Comparison of ENCODE assay signal across 28 cellular contexts in genomic region chr9:36213387-36213786, GRCh38. TPM values are rescaled to one million over a fixed set of nuclear protein-coding genes. Genes with fewer than 3 reads are reported as not detected.
DNase-seq lines count a peak whose midpoint lies in the region; ATAC-seq and TF ChIP-seq lines count a peak whose summit lies in the region.
"Had no signal": no experiment of that assay in that cellular context is flagged by ENCODE, and none has a peak within 500 bp of the region (broad histone marks: within the 10 kb centered on the region; RNA-seq: fewer than 3 reads in every experiment).

No MANE protein-coding gene starts in this region.

- H3K36me3 ChIP-seq in HEK293 (ENCODE audit: control insufficient read depth in 2 of 2, insufficient read depth in 1 of 2, low read length in 2 of 2) = peaks cover 6 to 95% of the 10 kb centered on the region in 2 experiments; a peak in 2 of 3 replicates
- H3K36me3 ChIP-seq in osteoblast (ENCODE audit: insufficient read depth, low read length) = peaks cover 91% of the 10 kb centered on the region

- no peak overlapping the region for H3K4me2 ChIP-seq in osteoblast (ENCODE audit: insufficient read depth, low read length)

- no peak overlapping the region for H3K4me3 ChIP-seq in HEK293 (ENCODE audit: low read depth, low read length)
- no peak overlapping the region for H3K4me3 ChIP-seq in osteoblast (ENCODE audit: insufficient read depth, low read length)
- H3K4me3 ChIP-seq: gastroesophageal sphincter, HAP-1, skin epidermis, upper lobe of right lung had no signal

- POLR2A ChIA-PET in HEK293 (lab: Yijun Ruan, JAX) = interaction anchor here (2.2 kb wide), 1 partner anchor 23 kb away, joined by 10 read pairs; the partner anchor contains the start of gene CLTA

- peak overlapping the region; percentile 43 to 93 for H3K27ac Mint-ChIP-seq in activated naive CD4-positive, alpha-beta T cell treated with anti-CD3 and anti-CD28 coated beads, Interleukin-2, amount 50 U/mL, for 72 hours
- H3K27ac Mint-ChIP-seq in activated naive CD4-positive, alpha-beta T cell treated with anti-CD3 and anti-CD28 coated beads for 36 hours = no peak overlapping the region
- peak overlapping the region; percentile 42 for H3K27ac Mint-ChIP-seq in activated T-helper 17 cell treated with anti-CD3 and anti-CD28 coated beads, Interleukin-2, amount 50 U/mL, for 72 hours
- H3K27ac Mint-ChIP-seq: nephron had no signal

- H4K20me1 ChIP-seq in osteoblast (ENCODE audit: insufficient read depth, low read length) = peaks cover 40% of the 10 kb centered on the region

- CTCF ChIA-PET in activated naive CD4-positive, alpha-beta T cell treated with anti-CD3 and anti-CD28 coated beads for 36 hours (lab: Charles Lee) = interaction anchor here (1.5 kb wide), 1 partner anchor 22 kb away, joined by 5 read pairs; the partner anchor contains the start of gene CLTA
- CTCF ChIA-PET in HEK293 (lab: Yijun Ruan, JAX) = no interaction called here

- H3K4me1 ChIP-seq in HEK293 (ENCODE audit: control insufficient read depth, insufficient read depth, low read length) (no peaks in the 10 kb centered on the region), osteoblast (ENCODE audit: insufficient read depth, low read length) (peaks cover 24% of the 10 kb centered on the region)

- H3K36me3 Mint-ChIP-seq in activated naive CD4-positive, alpha-beta T cell treated with anti-CD3 and anti-CD28 coated beads, Interleukin-2, amount 50 U/mL, for 72 hours = peaks cover 5 to 30% of the 10 kb centered on the region in 2 donors
- peaks cover 22% of the 10 kb centered on the region for H3K36me3 Mint-ChIP-seq in activated naive CD4-positive, alpha-beta T cell treated with anti-CD3 and anti-CD28 coated beads for 36 hours (ENCODE audit: low read depth)
- H3K36me3 Mint-ChIP-seq in activated T-helper 17 cell treated with anti-CD3 and anti-CD28 coated beads, Interleukin-2, amount 50 U/mL, for 72 hours (ENCODE audit: low read depth) = peaks cover 99% of the 10 kb centered on the region

- no peaks in the 10 kb centered on the region for H3K9me3 ChIP-seq in HEK293 (ENCODE audit: control insufficient read depth, insufficient read depth, low read depth, low read length)
- no peaks in the 10 kb centered on the region for H3K9me3 ChIP-seq in osteoblast (ENCODE audit: low read depth, low read length)
- H3K9me3 ChIP-seq: gastroesophageal sphincter, HAP-1, upper lobe of right lung had no signal

- no peak overlapping the region for H3K4me3 Mint-ChIP-seq in activated naive CD4-positive, alpha-beta T cell treated with anti-CD3 and anti-CD28 coated beads for 36 hours
- H3K4me3 Mint-ChIP-seq in activated T-helper 17 cell treated with anti-CD3 and anti-CD28 coated beads, Interleukin-2, amount 50 U/mL, for 72 hours = no peak overlapping the region
- H3K4me3 Mint-ChIP-seq: nephron, T-cell had no signal

- H2AFZ ChIP-seq in osteoblast (ENCODE audit: low read length) = no peak overlapping the region

- H3K9me3 Mint-ChIP-seq in activated naive CD4-positive, alpha-beta T cell treated with anti-CD3 and anti-CD28 coated beads, Interleukin-2, amount 50 U/mL, for 72 hours = no peaks in the 10 kb centered on the region
- no peaks in the 10 kb centered on the region for H3K9me3 Mint-ChIP-seq in activated naive CD4-positive, alpha-beta T cell treated with anti-CD3 and anti-CD28 coated beads for 36 hours
- H3K9me3 Mint-ChIP-seq in activated T-helper 17 cell treated with anti-CD3 and anti-CD28 coated beads, Interleukin-2, amount 50 U/mL, for 72 hours = no peaks in the 10 kb centered on the region
- H3K9me3 Mint-ChIP-seq: nephron, T-cell had no signal

- peaks cover 44% of the 10 kb centered on the region for H3K4me1 Mint-ChIP-seq in activated naive CD4-positive, alpha-beta T cell treated with anti-CD3 and anti-CD28 coated beads for 36 hours (ENCODE audit: low read depth)
- H3K4me1 Mint-ChIP-seq in activated T-helper 17 cell treated with anti-CD3 and anti-CD28 coated beads, Interleukin-2, amount 50 U/mL, for 72 hours = peaks cover 33% of the 10 kb centered on the region

- peaks cover 85% of the 10 kb centered on the region for H3K79me2 ChIP-seq in osteoblast (ENCODE audit: insufficient read depth, low read length)

- TF ChIP-seq CTCF in HEK293 (tag by site-specific recombination; IDR thresholded peaks at IDR 0.05) (no peak), osteoblast (IDR thresholded peaks at IDR 0.05; ENCODE audit: extremely low read depth, low read depth, low read length) (no peak)

- H3K27me3 Mint-ChIP-seq in activated naive CD4-positive, alpha-beta T cell treated with anti-CD3 and anti-CD28 coated beads for 36 hours (ENCODE audit: low read depth) = no peaks in the 10 kb centered on the region
- no peaks in the 10 kb centered on the region for H3K27me3 Mint-ChIP-seq in activated T-helper 17 cell treated with anti-CD3 and anti-CD28 coated beads, Interleukin-2, amount 50 U/mL, for 72 hours
- H3K27me3 Mint-ChIP-seq: T-cell had no signal

- intact Hi-C loops in activated naive CD4-positive, alpha-beta T cell treated with anti-CD3 and anti-CD28 coated beads for 36 hours (cut with micrococcal nuclease) = no loop called here

- no peak for DNase-seq in activated naive CD4-positive, alpha-beta T cell treated with anti-CD3 and anti-CD28 coated beads, Interleukin-2, amount 50 U/mL, for 72 hours (ENCODE audit: low spot score in 2 of 2)
- DNase-seq in activated naive CD4-positive, alpha-beta T cell treated with anti-CD3 and anti-CD28 coated beads for 36 hours = no peak
- peak; percentile 11 for DNase-seq in osteoblast (ENCODE audit: insufficient read length, low spot score, missing footprints)
- DNase-seq in activated effector memory CD4-positive, alpha-beta T cell treated with Interleukin-2 at 50 U/mL for 16 hours = no peak
- DNase-seq: activated effector memory CD4-positive, alpha-beta T cell treated with anti-CD3 and anti-CD28 coated beads, Interleukin-2, amount 50 U/mL, for 16 hours; anterior cingulate cortex; central memory CD4-positive, alpha-beta T cell; effector CD4-positive, alpha-beta T cell; kidney; mesenchymal stem cell; NCI-H1930; NCI-H226; NCI-H774; PC-3; posterior cingulate gyrus; T-cell; upper lobe of right lung; WERI-Rb-1 had no signal

- no peaks in the 10 kb centered on the region for H3K27me3 ChIP-seq in osteoblast (ENCODE audit: insufficient read depth, low read length)
- H3K27me3 ChIP-seq: gastroesophageal sphincter, upper lobe of right lung had no signal

- no peak for ATAC-seq in activated naive CD4-positive, alpha-beta T cell treated with anti-CD3 and anti-CD28 coated beads, Interleukin-2, amount 50 U/mL, for 72 hours
- ATAC-seq in activated T-helper 17 cell treated with anti-CD3 and anti-CD28 coated beads, Interleukin-2, amount 50 U/mL, for 72 hours (replicated peaks) = no peak
- no peak for ATAC-seq in HG03159 (IDR thresholded peaks at IDR 0.05; ENCODE audit: unreplicated experiment)
- ATAC-seq: esophagus mucosa, gastroesophageal sphincter, PC-3, T-cell, upper lobe of right lung had no signal

- H3K27ac ChIP-seq in HEK293 (ENCODE audit: extremely low read depth, low read depth, low read length) = no peak overlapping the region
- H3K27ac ChIP-seq in osteoblast (ENCODE audit: low read depth, low read length) = no peak overlapping the region
- H3K27ac ChIP-seq: upper lobe of right lung had no signal

TF ChIP-seq in HEK293, 187 proteins besides CTCF, POLR2A, EP300 and RAD21:
- TF ChIP-seq TCF7L2 (IDR thresholded peaks at IDR 0.05; ENCODE audit: borderline replicate concordance, low read depth, low read length) = no peak
- peak; percentile 67 for TF ChIP-seq GLIS1 (tag by site-specific recombination; IDR thresholded peaks at IDR 0.05)

RNA-seq across cellular contexts. Expression of gene CLTA, which starts 22.7 kb away (rescaled TPM):
- 100 to 1,000 TPM in 1 of 2 donors, 10 to 100 TPM in 1; 77.0 to 127 TPM for total RNA-seq in activated naive CD4-positive, alpha-beta T cell treated with anti-CD3 and anti-CD28 coated beads, Interleukin-2, amount 50 U/mL, for 72 hours
- total RNA-seq in activated naive CD4-positive, alpha-beta T cell treated with anti-CD3 and anti-CD28 coated beads for 36 hours = 100 to 1,000 TPM in 1 of 2 experiments, 10 to 100 TPM in 1; 96.4 to 101 TPM
- total RNA-seq in activated T-helper 17 cell treated with anti-CD3 and anti-CD28 coated beads, Interleukin-2, amount 50 U/mL, for 72 hours = 100 to 1,000 TPM in 1 of 2 donors, 10 to 100 TPM in 1; 69.3 to 166 TPM
- total RNA-seq in osteoblast = 253 and 262 TPM in 2 replicates

RNA-seq across cellular contexts. Expression of gene CCIN, which starts 44.2 kb away (rescaled TPM):
- total RNA-seq in activated naive CD4-positive, alpha-beta T cell treated with anti-CD3 and anti-CD28 coated beads, Interleukin-2, amount 50 U/mL, for 72 hours = not detected
- total RNA-seq in activated naive CD4-positive, alpha-beta T cell treated with anti-CD3 and anti-CD28 coated beads for 36 hours = not detected
- total RNA-seq in activated T-helper 17 cell treated with anti-CD3 and anti-CD28 coated beads, Interleukin-2, amount 50 U/mL, for 72 hours = not detected
- 1.2 and 2.2 TPM in 2 replicates for total RNA-seq in osteoblast
- total RNA-seq: activated CD8-positive, alpha-beta memory T cell treated with anti-CD3 and anti-CD28 coated beads for 36 hours; esophagus mucosa; HT1080; upper lobe of right lung had no signal

RNA-seq across cellular contexts. Expression of gene GNE, which starts 44.9 kb away (rescaled TPM):
- total RNA-seq in activated naive CD4-positive, alpha-beta T cell treated with anti-CD3 and anti-CD28 coated beads, Interleukin-2, amount 50 U/mL, for 72 hours = 10 to 100 TPM; 10.0 to 18.4 TPM
- 10 to 100 TPM; 14.5 to 15.2 TPM for total RNA-seq in activated naive CD4-positive, alpha-beta T cell treated with anti-CD3 and anti-CD28 coated beads for 36 hours
- 10 to 100 TPM; 19.3 to 19.6 TPM for total RNA-seq in activated T-helper 17 cell treated with anti-CD3 and anti-CD28 coated beads, Interleukin-2, amount 50 U/mL, for 72 hours
- 25.3 TPM in 2 replicates for total RNA-seq in osteoblast
